1 cellular context compared by ENCODE assay signal in genomic region chr6:42197574-42198362, GRCh38.
TF ChIP-seq lines count a peak whose summit lies in the region.

No MANE protein-coding gene starts in this region.

TF ChIP-seq in SK-N-SH, 30 proteins besides CTCF, POLR2A, EP300 and RAD21 (continued from another document):
- TF ChIP-seq, protein P1, sequence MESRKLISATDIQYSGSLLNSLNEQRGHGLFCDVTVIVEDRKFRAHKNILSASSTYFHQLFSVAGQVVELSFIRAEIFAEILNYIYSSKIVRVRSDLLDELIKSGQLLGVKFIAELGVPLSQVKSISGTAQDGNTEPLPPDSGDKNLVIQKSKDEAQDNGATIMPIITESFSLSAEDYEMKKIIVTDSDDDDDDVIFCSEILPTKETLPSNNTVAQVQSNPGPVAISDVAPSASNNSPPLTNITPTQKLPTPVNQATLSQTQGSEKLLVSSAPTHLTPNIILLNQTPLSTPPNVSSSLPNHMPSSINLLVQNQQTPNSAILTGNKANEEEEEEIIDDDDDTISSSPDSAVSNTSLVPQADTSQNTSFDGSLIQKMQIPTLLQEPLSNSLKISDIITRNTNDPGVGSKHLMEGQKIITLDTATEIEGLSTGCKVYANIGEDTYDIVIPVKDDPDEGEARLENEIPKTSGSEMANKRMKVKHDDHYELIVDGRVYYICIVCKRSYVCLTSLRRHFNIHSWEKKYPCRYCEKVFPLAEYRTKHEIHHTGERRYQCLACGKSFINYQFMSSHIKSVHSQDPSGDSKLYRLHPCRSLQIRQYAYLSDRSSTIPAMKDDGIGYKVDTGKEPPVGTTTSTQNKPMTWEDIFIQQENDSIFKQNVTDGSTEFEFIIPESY (IDR thresholded peaks at IDR 0.05; ENCODE audit: borderline replicate concordance, low read depth), result no peak
- TF ChIP-seq MXI1 (IDR thresholded peaks at IDR 0.05; ENCODE audit: low read depth, low read length), result no peak
- TF ChIP-seq FOSL2 (IDR thresholded peaks at IDR 0.05; ENCODE audit: borderline replicate concordance, low read depth), result peak; percentile 80
